In genomic region chr5:67855523-67855922, GRCh38 we compare ENCODE assay signal across 35 cellular contexts.
"Had no signal": no experiment of that assay in that cellular context is flagged by ENCODE, and none has a peak within 500 bp of the region (broad histone marks: within the 10 kb centered on the region; RNA-seq: fewer than 3 reads in every experiment).

No MANE protein-coding gene starts in this region.

- H3K4me1 Mint-ChIP-seq: activated B cell treated with CpG ODN at 0.5 μM for 24 hours; activated CD4-positive, alpha-beta memory T cell treated with anti-CD3 and anti-CD28 coated beads, Interleukin-2, amount 10 ng/mL, durations not matched to agents 7 days and 5 days; activated CD8-positive, alpha-beta memory T cell treated with anti-CD3 and anti-CD28 coated beads, Interleukin-2, amount 10 ng/mL, durations not matched to agents 7 days and 5 days; activated naive CD4-positive, alpha-beta T cell treated with anti-CD3 and anti-CD28 coated beads, Interleukin-2, amount 50 U/mL, for 24 hours; activated naive CD8-positive, alpha-beta T cell treated with anti-CD3 and anti-CD28 coated beads, Interleukin-2, amount 10 ng/mL, durations not matched to agents 7 days and 5 days; activated T-helper 17 cell treated with anti-CD3 and anti-CD28 coated beads, Interleukin-2, amount 50 U/mL, for 72 hours; central memory CD8-positive, alpha-beta T cell had no signal

- H3K36me3 ChIP-seq: ascending aorta, cardiac muscle cell had no signal

- DNase-seq: activated B cell treated with CpG ODN at 0.5 μM for 24 hours; activated CD4-positive, alpha-beta memory T cell treated with anti-CD3 and anti-CD28 coated beads, Interleukin-2, amount 10 ng/mL, durations not matched to agents 7 days and 5 days; activated CD4-positive, alpha-beta T cell treated with anti-CD3 and anti-CD28 coated beads for 4 hours; activated CD4-positive, CD25-positive, alpha-beta regulatory T cell treated with anti-CD3 and anti-CD28 coated beads, Interleukin-2, amount 50 U/mL, for 72 hours; activated CD8-positive, alpha-beta memory T cell treated with anti-CD3 and anti-CD28 coated beads for 24 hours; activated CD8-positive, alpha-beta memory T cell treated with anti-CD3 and anti-CD28 coated beads, Interleukin-2, amount 10 ng/mL, durations not matched to agents 7 days and 5 days; activated CD8-positive, alpha-beta memory T cell treated with anti-CD3 and anti-CD28 coated beads, Interleukin-2, amount 50 U/mL, for 48 hours; activated effector memory CD4-positive, alpha-beta T cell treated with anti-CD3 and anti-CD28 coated beads, Interleukin-2, amount 50 U/mL, for 16 hours; activated naive CD4-positive, alpha-beta T cell treated with Interleukin-2 at 50 U/mL for 16 hours; activated naive CD8-positive, alpha-beta T cell treated with anti-CD3 and anti-CD28 coated beads, Interleukin-2, amount 10 ng/mL, durations not matched to agents 7 days and 5 days; activated T-cell treated with anti-CD3 and anti-CD28 coated beads, Interleukin-2, amount 50 U/mL, for 72 hours; NCI-H1092 treated with DMSO at 0.1 percent for 48 hours; NCI-H1417; NCI-H146; NCI-H187; NCI-H2029 treated with DMSO at 0.1 percent for 48 hours; NCI-H2107; NCI-H2171; NCI-H510A; NCI-H526; NCI-H748 treated with DMSO at 0.1 percent for 48 hours; PC-9; SIG-M5; SW 1271; T-helper 1 cell; T-helper 2 cell; T-helper 9 cell had no signal

- H3K4me1 ChIP-seq: ascending aorta had no signal

- H3K27me3 ChIP-seq: ascending aorta, cardiac muscle cell had no signal

- H3K4me3 ChIP-seq: ascending aorta, cardiac muscle cell, PC-9 had no signal

- H3K9me3 ChIP-seq: ascending aorta had no signal

- H3K27me3 Mint-ChIP-seq: activated B cell treated with CpG ODN at 0.5 μM for 24 hours; activated CD8-positive, alpha-beta memory T cell treated with anti-CD3 and anti-CD28 coated beads, Interleukin-2, amount 10 ng/mL, durations not matched to agents 7 days and 5 days; activated naive CD4-positive, alpha-beta T cell treated with anti-CD3 and anti-CD28 coated beads, Interleukin-2, amount 50 U/mL, for 24 hours; activated T-helper 17 cell treated with anti-CD3 and anti-CD28 coated beads, Interleukin-2, amount 50 U/mL, for 72 hours; central memory CD8-positive, alpha-beta T cell had no signal

- H2AFZ ChIP-seq: PC-9 had no signal

- H3K27ac ChIP-seq: ascending aorta, cardiac muscle cell, PC-9, RWPE1, VCaP had no signal

- H3K36me3 Mint-ChIP-seq: activated naive CD4-positive, alpha-beta T cell treated with anti-CD3 and anti-CD28 coated beads, Interleukin-2, amount 50 U/mL, for 24 hours; activated naive CD8-positive, alpha-beta T cell treated with anti-CD3 and anti-CD28 coated beads, Interleukin-2, amount 10 ng/mL, durations not matched to agents 7 days and 5 days had no signal

- ATAC-seq: activated CD8-positive, alpha-beta memory T cell treated with anti-CD3 and anti-CD28 coated beads, Interleukin-2, amount 10 ng/mL, durations not matched to agents 7 days and 5 days; activated T-cell treated with anti-CD3 and anti-CD28 coated beads, Interleukin-2, amount 50 U/mL, for 72 hours; activated T-helper 17 cell treated with anti-CD3 and anti-CD28 coated beads, Interleukin-2, amount 50 U/mL, for 72 hours; Right ventricle myocardium inferior had no signal

- H3K9me3 Mint-ChIP-seq: activated CD4-positive, alpha-beta memory T cell treated with anti-CD3 and anti-CD28 coated beads, Interleukin-2, amount 10 ng/mL, durations not matched to agents 7 days and 5 days; activated naive CD8-positive, alpha-beta T cell treated with anti-CD3 and anti-CD28 coated beads, Interleukin-2, amount 10 ng/mL, durations not matched to agents 7 days and 5 days had no signal

- H3K4me3 Mint-ChIP-seq: activated B cell treated with CpG ODN at 0.5 μM for 24 hours; activated CD4-positive, alpha-beta memory T cell treated with anti-CD3 and anti-CD28 coated beads, Interleukin-2, amount 10 ng/mL, durations not matched to agents 7 days and 5 days; activated CD8-positive, alpha-beta memory T cell treated with anti-CD3 and anti-CD28 coated beads, Interleukin-2, amount 10 ng/mL, durations not matched to agents 7 days and 5 days; activated naive CD4-positive, alpha-beta T cell treated with anti-CD3 and anti-CD28 coated beads, Interleukin-2, amount 50 U/mL, for 24 hours; activated naive CD8-positive, alpha-beta T cell treated with anti-CD3 and anti-CD28 coated beads, Interleukin-2, amount 10 ng/mL, durations not matched to agents 7 days and 5 days; activated T-cell treated with anti-CD3 and anti-CD28 coated beads, Interleukin-2, amount 50 U/mL, for 72 hours; activated T-helper 17 cell treated with anti-CD3 and anti-CD28 coated beads, Interleukin-2, amount 50 U/mL, for 72 hours; central memory CD8-positive, alpha-beta T cell had no signal

- H3K4me2 ChIP-seq: PC-9 had no signal

- H3K27ac Mint-ChIP-seq: activated B cell treated with CpG ODN at 0.5 μM for 24 hours; activated CD4-positive, alpha-beta memory T cell treated with anti-CD3 and anti-CD28 coated beads, Interleukin-2, amount 10 ng/mL, durations not matched to agents 7 days and 5 days; activated CD8-positive, alpha-beta memory T cell treated with anti-CD3 and anti-CD28 coated beads, Interleukin-2, amount 10 ng/mL, durations not matched to agents 7 days and 5 days; activated naive CD4-positive, alpha-beta T cell treated with anti-CD3 and anti-CD28 coated beads, Interleukin-2, amount 50 U/mL, for 24 hours; activated naive CD8-positive, alpha-beta T cell treated with anti-CD3 and anti-CD28 coated beads, Interleukin-2, amount 10 ng/mL, durations not matched to agents 7 days and 5 days; activated T-cell treated with anti-CD3 and anti-CD28 coated beads, Interleukin-2, amount 50 U/mL, for 72 hours; activated T-helper 17 cell treated with anti-CD3 and anti-CD28 coated beads, Interleukin-2, amount 50 U/mL, for 72 hours had no signal
